Comparison of ENCODE assay signal across 1 cellular context in the genomic region with DNA sequence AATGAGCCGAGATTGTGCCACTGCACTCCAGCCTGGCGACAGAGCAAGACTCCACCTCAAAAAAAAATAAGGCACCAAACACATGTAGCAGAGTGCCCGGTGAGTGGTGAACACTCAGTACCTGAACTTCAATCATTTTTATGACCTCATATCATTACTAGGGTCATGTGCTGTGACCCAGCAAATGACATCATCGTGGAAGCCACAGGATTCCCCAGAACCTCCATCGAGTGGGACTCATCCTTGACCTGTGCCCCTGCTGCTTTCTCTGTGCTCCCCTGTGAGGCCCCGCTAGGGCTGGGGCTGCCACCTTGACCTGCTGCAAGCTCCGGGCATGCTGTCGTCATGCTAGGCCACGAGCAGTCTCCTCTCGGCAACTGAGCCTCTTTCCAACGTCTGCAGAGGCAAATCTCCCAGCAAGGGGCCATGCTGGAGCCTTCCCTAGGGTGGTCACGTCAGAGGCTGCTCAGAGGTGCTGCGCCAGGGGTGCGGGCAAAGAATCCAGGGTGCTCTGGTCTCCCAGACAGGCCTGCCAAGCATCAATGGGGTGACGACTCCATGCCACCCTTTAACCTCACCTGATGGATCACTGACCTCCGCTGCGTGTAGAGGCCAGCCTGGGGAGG.
TF ChIP-seq lines count a peak whose summit lies in the region.

No MANE protein-coding gene starts in this region.

TF ChIP-seq in HepG2, 621 proteins besides CTCF, POLR2A, EP300 and RAD21 (continued from another document and continues in another):
- 0 out of 2 replicates have a peak, but pooled peaks have one; percentile 26 for TF ChIP-seq CEBPB (IDR thresholded peaks at IDR 0.05; ENCODE audit: borderline replicate concordance, low read depth, low read length)
- no peak for TF ChIP-seq ZNF432 (CRISPR knock-in tag; IDR thresholded peaks at IDR 0.05; ENCODE audit: borderline replicate concordance)
- no peak for TF ChIP-seq TCF12 (IDR thresholded peaks at IDR 0.05)
- 0 out of 2 replicates have a peak, but pooled peaks have one; percentile 32 for TF ChIP-seq TCF12 (CRISPR knock-in tag; IDR thresholded peaks at IDR 0.05)
- no peak for TF ChIP-seq TCF7L2 (IDR thresholded peaks at IDR 0.05; ENCODE audit: low read depth, low read length)
- peak; percentile 52; the same call in 1 of the 2 replicates for TF ChIP-seq ZNF350 (CRISPR knock-in tag; IDR thresholded peaks at IDR 0.05; ENCODE audit: borderline replicate concordance, low read depth)
- peak; percentile 42; the same call in 1 of the 2 replicates for TF ChIP-seq ZNF605 (CRISPR knock-in tag; IDR thresholded peaks at IDR 0.05)
- TF ChIP-seq ZNF678 (CRISPR knock-in tag; IDR thresholded peaks at IDR 0.05): no peak
- TF ChIP-seq ZNF556 (CRISPR knock-in tag; IDR thresholded peaks at IDR 0.05; ENCODE audit: borderline replicate concordance): no peak; the same call in 1 of the 2 replicates
- TF ChIP-seq ZNF563 (CRISPR knock-in tag; IDR thresholded peaks at IDR 0.05): no peak
- TF ChIP-seq, protein P1, sequence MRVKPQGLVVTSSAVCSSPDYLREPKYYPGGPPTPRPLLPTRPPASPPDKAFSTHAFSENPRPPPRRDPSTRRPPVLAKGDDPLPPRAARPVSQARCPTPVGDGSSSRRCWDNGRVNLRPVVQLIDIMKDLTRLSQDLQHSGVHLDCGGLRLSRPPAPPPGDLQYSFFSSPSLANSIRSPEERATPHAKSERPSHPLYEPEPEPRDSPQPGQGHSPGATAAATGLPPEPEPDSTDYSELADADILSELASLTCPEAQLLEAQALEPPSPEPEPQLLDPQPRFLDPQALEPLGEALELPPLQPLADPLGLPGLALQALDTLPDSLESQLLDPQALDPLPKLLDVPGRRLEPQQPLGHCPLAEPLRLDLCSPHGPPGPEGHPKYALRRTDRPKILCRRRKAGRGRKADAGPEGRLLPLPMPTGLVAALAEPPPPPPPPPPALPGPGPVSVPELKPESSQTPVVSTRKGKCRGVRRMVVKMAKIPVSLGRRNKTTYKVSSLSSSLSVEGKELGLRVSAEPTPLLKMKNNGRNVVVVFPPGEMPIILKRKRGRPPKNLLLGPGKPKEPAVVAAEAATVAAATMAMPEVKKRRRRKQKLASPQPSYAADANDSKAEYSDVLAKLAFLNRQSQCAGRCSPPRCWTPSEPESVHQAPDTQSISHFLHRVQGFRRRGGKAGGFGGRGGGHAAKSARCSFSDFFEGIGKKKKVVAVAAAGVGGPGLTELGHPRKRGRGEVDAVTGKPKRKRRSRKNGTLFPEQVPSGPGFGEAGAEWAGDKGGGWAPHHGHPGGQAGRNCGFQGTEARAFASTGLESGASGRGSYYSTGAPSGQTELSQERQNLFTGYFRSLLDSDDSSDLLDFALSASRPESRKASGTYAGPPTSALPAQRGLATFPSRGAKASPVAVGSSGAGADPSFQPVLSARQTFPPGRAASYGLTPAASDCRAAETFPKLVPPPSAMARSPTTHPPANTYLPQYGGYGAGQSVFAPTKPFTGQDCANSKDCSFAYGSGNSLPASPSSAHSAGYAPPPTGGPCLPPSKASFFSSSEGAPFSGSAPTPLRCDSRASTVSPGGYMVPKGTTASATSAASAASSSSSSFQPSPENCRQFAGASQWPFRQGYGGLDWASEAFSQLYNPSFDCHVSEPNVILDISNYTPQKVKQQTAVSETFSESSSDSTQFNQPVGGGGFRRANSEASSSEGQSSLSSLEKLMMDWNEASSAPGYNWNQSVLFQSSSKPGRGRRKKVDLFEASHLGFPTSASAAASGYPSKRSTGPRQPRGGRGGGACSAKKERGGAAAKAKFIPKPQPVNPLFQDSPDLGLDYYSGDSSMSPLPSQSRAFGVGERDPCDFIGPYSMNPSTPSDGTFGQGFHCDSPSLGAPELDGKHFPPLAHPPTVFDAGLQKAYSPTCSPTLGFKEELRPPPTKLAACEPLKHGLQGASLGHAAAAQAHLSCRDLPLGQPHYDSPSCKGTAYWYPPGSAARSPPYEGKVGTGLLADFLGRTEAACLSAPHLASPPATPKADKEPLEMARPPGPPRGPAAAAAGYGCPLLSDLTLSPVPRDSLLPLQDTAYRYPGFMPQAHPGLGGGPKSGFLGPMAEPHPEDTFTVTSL (CRISPR knock-in tag; IDR thresholded peaks at IDR 0.05; ENCODE audit: borderline replicate concordance): no peak
- TF ChIP-seq, protein P2, sequence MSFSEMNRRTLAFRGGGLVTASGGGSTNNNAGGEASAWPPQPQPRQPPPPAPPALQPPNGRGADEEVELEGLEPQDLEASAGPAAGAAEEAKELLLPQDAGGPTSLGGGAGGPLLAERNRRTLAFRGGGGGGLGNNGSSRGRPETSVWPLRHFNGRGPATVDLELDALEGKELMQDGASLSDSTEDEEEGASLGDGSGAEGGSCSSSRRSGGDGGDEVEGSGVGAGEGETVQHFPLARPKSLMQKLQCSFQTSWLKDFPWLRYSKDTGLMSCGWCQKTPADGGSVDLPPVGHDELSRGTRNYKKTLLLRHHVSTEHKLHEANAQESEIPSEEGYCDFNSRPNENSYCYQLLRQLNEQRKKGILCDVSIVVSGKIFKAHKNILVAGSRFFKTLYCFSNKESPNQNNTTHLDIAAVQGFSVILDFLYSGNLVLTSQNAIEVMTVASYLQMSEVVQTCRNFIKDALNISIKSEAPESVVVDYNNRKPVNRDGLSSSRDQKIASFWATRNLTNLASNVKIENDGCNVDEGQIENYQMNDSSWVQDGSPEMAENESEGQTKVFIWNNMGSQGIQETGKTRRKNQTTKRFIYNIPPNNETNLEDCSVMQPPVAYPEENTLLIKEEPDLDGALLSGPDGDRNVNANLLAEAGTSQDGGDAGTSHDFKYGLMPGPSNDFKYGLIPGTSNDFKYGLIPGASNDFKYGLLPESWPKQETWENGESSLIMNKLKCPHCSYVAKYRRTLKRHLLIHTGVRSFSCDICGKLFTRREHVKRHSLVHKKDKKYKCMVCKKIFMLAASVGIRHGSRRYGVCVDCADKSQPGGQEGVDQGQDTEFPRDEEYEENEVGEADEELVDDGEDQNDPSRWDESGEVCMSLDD (CRISPR knock-in tag; IDR thresholded peaks at IDR 0.05; ENCODE audit: borderline replicate concordance): 0 out of 2 replicates have a peak, but pooled peaks have one; percentile 64
- TF ChIP-seq TAF15 (IDR thresholded peaks at IDR 0.05; ENCODE audit: low read depth, low read length, poor library complexity, severe bottlenecking): no peak
- peak; percentile 57; the same call in 1 of the 2 replicates for TF ChIP-seq ZMYM3 (CRISPR knock-in tag; IDR thresholded peaks at IDR 0.05)
- TF ChIP-seq HNRNPK (IDR thresholded peaks at IDR 0.05; ENCODE audit: low read depth, low read length, poor library complexity, severe bottlenecking): no peak
- TF ChIP-seq RFXANK (CRISPR knock-in tag; IDR thresholded peaks at IDR 0.05): no peak
- TF ChIP-seq JUND (CRISPR knock-in tag; IDR thresholded peaks at IDR 0.05): 0 out of 2 replicates have a peak, but pooled peaks have one; percentile 56
- no peak for TF ChIP-seq ZNF207 (IDR thresholded peaks at IDR 0.05; ENCODE audit: borderline replicate concordance)
- no peak for TF ChIP-seq EZH2 (conservative IDR thresholded peaks at IDR 0.05; ENCODE audit: low read depth, low read length)
- TF ChIP-seq SNAI1 (CRISPR knock-in tag; IDR thresholded peaks at IDR 0.05; ENCODE audit: borderline replicate concordance): no peak
- TF ChIP-seq, protein P3, sequence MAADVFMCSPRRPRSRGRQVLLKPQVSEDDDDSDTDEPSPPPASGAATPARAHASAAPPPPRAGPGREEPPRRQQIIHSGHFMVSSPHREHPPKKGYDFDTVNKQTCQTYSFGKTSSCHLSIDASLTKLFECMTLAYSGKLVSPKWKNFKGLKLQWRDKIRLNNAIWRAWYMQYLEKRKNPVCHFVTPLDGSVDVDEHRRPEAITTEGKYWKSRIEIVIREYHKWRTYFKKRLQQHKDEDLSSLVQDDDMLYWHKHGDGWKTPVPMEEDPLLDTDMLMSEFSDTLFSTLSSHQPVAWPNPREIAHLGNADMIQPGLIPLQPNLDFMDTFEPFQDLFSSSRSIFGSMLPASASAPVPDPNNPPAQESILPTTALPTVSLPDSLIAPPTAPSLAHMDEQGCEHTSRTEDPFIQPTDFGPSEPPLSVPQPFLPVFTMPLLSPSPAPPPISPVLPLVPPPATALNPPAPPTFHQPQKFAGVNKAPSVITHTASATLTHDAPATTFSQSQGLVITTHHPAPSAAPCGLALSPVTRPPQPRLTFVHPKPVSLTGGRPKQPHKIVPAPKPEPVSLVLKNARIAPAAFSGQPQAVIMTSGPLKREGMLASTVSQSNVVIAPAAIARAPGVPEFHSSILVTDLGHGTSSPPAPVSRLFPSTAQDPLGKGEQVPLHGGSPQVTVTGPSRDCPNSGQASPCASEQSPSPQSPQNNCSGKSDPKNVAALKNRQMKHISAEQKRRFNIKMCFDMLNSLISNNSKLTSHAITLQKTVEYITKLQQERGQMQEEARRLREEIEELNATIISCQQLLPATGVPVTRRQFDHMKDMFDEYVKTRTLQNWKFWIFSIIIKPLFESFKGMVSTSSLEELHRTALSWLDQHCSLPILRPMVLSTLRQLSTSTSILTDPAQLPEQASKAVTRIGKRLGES (CRISPR knock-in tag; IDR thresholded peaks at IDR 0.05; ENCODE audit: borderline replicate concordance): peak; percentile 35; the same call in 1 of the 2 replicates
- TF ChIP-seq, protein P4, sequence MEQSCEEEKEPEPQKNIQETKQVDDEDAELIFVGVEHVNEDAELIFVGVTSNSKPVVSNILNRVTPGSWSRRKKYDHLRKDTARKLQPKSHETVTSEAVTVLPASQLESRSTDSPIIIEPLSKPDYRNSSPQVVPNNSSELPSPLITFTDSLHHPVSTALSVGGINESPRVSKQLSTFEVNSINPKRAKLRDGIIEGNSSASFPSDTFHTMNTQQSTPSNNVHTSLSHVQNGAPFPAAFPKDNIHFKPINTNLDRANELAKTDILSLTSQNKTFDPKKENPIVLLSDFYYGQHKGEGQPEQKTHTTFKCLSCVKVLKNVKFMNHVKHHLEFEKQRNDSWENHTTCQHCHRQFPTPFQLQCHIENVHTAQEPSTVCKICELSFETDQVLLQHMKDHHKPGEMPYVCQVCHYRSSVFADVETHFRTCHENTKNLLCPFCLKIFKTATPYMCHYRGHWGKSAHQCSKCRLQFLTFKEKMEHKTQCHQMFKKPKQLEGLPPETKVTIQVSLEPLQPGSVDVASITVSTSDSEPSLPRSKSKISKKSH (CRISPR knock-in tag; IDR thresholded peaks at IDR 0.05; ENCODE audit: borderline replicate concordance): no peak
- TF ChIP-seq, protein P5, sequence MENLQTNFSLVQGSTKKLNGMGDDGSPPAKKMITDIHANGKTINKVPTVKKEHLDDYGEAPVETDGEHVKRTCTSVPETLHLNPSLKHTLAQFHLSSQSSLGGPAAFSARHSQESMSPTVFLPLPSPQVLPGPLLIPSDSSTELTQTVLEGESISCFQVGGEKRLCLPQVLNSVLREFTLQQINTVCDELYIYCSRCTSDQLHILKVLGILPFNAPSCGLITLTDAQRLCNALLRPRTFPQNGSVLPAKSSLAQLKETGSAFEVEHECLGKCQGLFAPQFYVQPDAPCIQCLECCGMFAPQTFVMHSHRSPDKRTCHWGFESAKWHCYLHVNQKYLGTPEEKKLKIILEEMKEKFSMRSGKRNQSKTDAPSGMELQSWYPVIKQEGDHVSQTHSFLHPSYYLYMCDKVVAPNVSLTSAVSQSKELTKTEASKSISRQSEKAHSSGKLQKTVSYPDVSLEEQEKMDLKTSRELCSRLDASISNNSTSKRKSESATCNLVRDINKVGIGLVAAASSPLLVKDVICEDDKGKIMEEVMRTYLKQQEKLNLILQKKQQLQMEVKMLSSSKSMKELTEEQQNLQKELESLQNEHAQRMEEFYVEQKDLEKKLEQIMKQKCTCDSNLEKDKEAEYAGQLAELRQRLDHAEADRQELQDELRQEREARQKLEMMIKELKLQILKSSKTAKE (CRISPR knock-in tag; IDR thresholded peaks at IDR 0.05; ENCODE audit: borderline replicate concordance): peak; percentile 73; the same call in 1 of the 2 replicates
- TF ChIP-seq THAP11 (CRISPR knock-in tag; IDR thresholded peaks at IDR 0.05): peak; percentile 59; the same call in 1 of the 2 replicates
- no peak for TF ChIP-seq FOXP1 (IDR thresholded peaks at IDR 0.05)
- peak; percentile 39; the same call in 1 of the 2 replicates for TF ChIP-seq FOXP1 (CRISPR knock-in tag; IDR thresholded peaks at IDR 0.05)
- no peak for TF ChIP-seq CC2D1A (CRISPR knock-in tag; IDR thresholded peaks at IDR 0.05)
- TF ChIP-seq, protein P6, sequence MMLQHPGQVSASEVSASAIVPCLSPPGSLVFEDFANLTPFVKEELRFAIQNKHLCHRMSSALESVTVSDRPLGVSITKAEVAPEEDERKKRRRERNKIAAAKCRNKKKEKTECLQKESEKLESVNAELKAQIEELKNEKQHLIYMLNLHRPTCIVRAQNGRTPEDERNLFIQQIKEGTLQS (CRISPR knock-in tag; IDR thresholded peaks at IDR 0.05): peak; percentile 70; the same call in 1 of the 2 replicates
- no peak for TF ChIP-seq ZNF510 (CRISPR knock-in tag; IDR thresholded peaks at IDR 0.05; ENCODE audit: low read depth)
- no peak for TF ChIP-seq ZNF713 (CRISPR knock-in tag; IDR thresholded peaks at IDR 0.05)
- TF ChIP-seq, protein P7, sequence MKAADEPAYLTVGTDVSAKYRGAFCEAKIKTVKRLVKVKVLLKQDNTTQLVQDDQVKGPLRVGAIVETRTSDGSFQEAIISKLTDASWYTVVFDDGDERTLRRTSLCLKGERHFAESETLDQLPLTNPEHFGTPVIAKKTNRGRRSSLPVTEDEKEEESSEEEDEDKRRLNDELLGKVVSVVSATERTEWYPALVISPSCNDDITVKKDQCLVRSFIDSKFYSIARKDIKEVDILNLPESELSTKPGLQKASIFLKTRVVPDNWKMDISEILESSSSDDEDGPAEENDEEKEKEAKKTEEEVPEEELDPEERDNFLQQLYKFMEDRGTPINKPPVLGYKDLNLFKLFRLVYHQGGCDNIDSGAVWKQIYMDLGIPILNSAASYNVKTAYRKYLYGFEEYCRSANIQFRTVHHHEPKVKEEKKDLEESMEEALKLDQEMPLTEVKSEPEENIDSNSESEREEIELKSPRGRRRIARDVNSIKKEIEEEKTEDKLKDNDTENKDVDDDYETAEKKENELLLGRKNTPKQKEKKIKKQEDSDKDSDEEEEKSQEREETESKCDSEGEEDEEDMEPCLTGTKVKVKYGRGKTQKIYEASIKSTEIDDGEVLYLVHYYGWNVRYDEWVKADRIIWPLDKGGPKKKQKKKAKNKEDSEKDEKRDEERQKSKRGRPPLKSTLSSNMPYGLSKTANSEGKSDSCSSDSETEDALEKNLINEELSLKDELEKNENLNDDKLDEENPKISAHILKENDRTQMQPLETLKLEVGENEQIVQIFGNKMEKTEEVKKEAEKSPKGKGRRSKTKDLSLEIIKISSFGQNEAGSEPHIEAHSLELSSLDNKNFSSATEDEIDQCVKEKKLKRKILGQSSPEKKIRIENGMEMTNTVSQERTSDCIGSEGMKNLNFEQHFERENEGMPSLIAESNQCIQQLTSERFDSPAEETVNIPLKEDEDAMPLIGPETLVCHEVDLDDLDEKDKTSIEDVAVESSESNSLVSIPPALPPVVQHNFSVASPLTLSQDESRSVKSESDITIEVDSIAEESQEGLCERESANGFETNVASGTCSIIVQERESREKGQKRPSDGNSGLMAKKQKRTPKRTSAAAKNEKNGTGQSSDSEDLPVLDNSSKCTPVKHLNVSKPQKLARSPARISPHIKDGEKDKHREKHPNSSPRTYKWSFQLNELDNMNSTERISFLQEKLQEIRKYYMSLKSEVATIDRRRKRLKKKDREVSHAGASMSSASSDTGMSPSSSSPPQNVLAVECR (CRISPR knock-in tag; IDR thresholded peaks at IDR 0.05; ENCODE audit: borderline replicate concordance): no peak; the same call in 1 of the 2 replicates
- TF ChIP-seq MTA3 (CRISPR knock-in tag; IDR thresholded peaks at IDR 0.05): no peak
- no peak for TF ChIP-seq ZNF431 (CRISPR knock-in tag; IDR thresholded peaks at IDR 0.05; ENCODE audit: borderline replicate concordance, low read depth)
- peak; percentile 96 for TF ChIP-seq ATF7 (IDR thresholded peaks at IDR 0.05)
- TF ChIP-seq ATF7 (CRISPR knock-in tag; IDR thresholded peaks at IDR 0.05): peak; percentile 64; the same call in 1 of the 2 replicates
- TF ChIP-seq HOXA3 (CRISPR knock-in tag; IDR thresholded peaks at IDR 0.05): peak; percentile 91
